Comparison of ENCODE assay signal across 20 cellular contexts in genomic region chr3:141375381-141376301, GRCh38. TPM values are rescaled to one million over a fixed set of nuclear protein-coding genes. Genes with fewer than 3 reads are reported as not detected.
DNase-seq lines count a peak whose midpoint lies in the region; ATAC-seq lines count a peak whose summit lies in the region.
"Had no signal": no experiment of that assay in that cellular context is flagged by ENCODE, and none has a peak within 500 bp of the region (broad histone marks: within the 10 kb centered on the region; RNA-seq: fewer than 3 reads in every experiment).

No MANE protein-coding gene starts in this region.

- no peak for ATAC-seq in stimulated activated memory B cell treated with anti-CD40 and anti-IgM and Interleukin-4, amounts not matched to agents 10 μg/mL and 1 μg/mL and 100 μg/mL, for 72 hours
- no peak for ATAC-seq in GM21390 (IDR thresholded peaks at IDR 0.05; ENCODE audit: unreplicated experiment)
- ATAC-seq: right lobe of liver had no signal

- intact Hi-C loops in activated T-helper 1 cell treated with anti-CD3 and anti-CD28 coated beads, Interleukin-12 subunit alpha, Interleukin-12 subunit beta, Interleukin-2, Interleukin-4 antibody, amounts not matched to agents 30 ng/mL and 10 ng/mL and 1 ng/mL, durations not matched to agents 14 hours and 24 hours and 36 hours (cut with micrococcal nuclease) = loop anchor here (2.0 kb wide), 1 partner anchor 13 kb away; no protein-coding TSS in a partner anchor

- no peaks in the 10 kb centered on the region for H3K36me3 ChIP-seq in HUES48 (ENCODE audit: control insufficient read depth, insufficient read depth, low read length)
- H3K36me3 ChIP-seq: right lobe of liver had no signal

- peaks cover 26% of the 10 kb centered on the region for H3K4me1 Mint-ChIP-seq in activated naive CD4-positive, alpha-beta T cell treated with anti-CD3 and anti-CD28 coated beads, Interleukin-2, amount 10 ng/mL, durations not matched to agents 7 days and 5 days
- peaks cover 55% of the 10 kb centered on the region for H3K4me1 Mint-ChIP-seq in activated T-helper 1 cell treated with anti-CD3 and anti-CD28 coated beads, Interleukin-12 subunit alpha, Interleukin-12 subunit beta, Interleukin-2, Interleukin-4 antibody, amounts not matched to agents 30 ng/mL and 10 ng/mL and 1 ng/mL, durations not matched to agents 14 hours and 24 hours and 36 hours (ENCODE audit: low read depth)
- H3K4me1 Mint-ChIP-seq in stimulated activated memory B cell treated with anti-CD40 and anti-IgM and Interleukin-4, amounts not matched to agents 10 μg/mL and 1 μg/mL and 100 μg/mL, for 72 hours = peaks cover 71% of the 10 kb centered on the region

- H3K27ac Mint-ChIP-seq in activated naive CD4-positive, alpha-beta T cell treated with anti-CD3 and anti-CD28 coated beads, Interleukin-2, amount 10 ng/mL, durations not matched to agents 7 days and 5 days = peak overlapping the region; percentile 2
- H3K27ac Mint-ChIP-seq in activated T-helper 1 cell treated with anti-CD3 and anti-CD28 coated beads, Interleukin-12 subunit alpha, Interleukin-12 subunit beta, Interleukin-2, Interleukin-4 antibody, amounts not matched to agents 30 ng/mL and 10 ng/mL and 1 ng/mL, durations not matched to agents 14 hours and 24 hours and 36 hours = peak overlapping the region; percentile 37
- peak overlapping the region; percentile 92 for H3K27ac Mint-ChIP-seq in stimulated activated memory B cell treated with anti-CD40 and anti-IgM and Interleukin-4, amounts not matched to agents 10 μg/mL and 1 μg/mL and 100 μg/mL, for 72 hours

- no peaks in the 10 kb centered on the region; the same call in 1 of the 2 replicates for H3K27me3 ChIP-seq in HUES48 (ENCODE audit: control insufficient read depth, insufficient read depth, low read length)
- H3K27me3 ChIP-seq: esophagus muscularis mucosa, right lobe of liver had no signal

- DNase-seq in activated naive CD4-positive, alpha-beta T cell treated with anti-CD3 and anti-CD28 coated beads, Interleukin-2, amount 10 ng/mL, durations not matched to agents 7 days and 5 days = no peak
- no peak for DNase-seq in activated naive CD4-positive, alpha-beta T cell (lab: John Stamatoyannopoulos, UW)
- no peak for DNase-seq in activated T-helper 1 cell treated with anti-CD3 and anti-CD28 coated beads, Interleukin-12 subunit alpha, Interleukin-12 subunit beta, Interleukin-2, Interleukin-4 antibody, amounts not matched to agents 30 ng/mL and 10 ng/mL and 1 ng/mL, durations not matched to agents 14 hours and 24 hours and 36 hours (ENCODE audit: low spot score)
- DNase-seq in NCI-H748 (lab: John Stamatoyannopoulos, UW; ENCODE audit: unreplicated experiment) = no peak
- no peak for DNase-seq in dermis blood vessel endothelial cell
- DNase-seq: glutamatergic neuron, KG1, left ventricle myocardium inferior, NCI-H1105, NCI-H526, occipital lobe, right lobe of liver, substantia nigra had no signal

- no peaks in the 10 kb centered on the region for H3K27me3 Mint-ChIP-seq in activated naive CD4-positive, alpha-beta T cell treated with anti-CD3 and anti-CD28 coated beads, Interleukin-2, amount 10 ng/mL, durations not matched to agents 7 days and 5 days
- H3K27me3 Mint-ChIP-seq in activated T-helper 1 cell treated with anti-CD3 and anti-CD28 coated beads, Interleukin-12 subunit alpha, Interleukin-12 subunit beta, Interleukin-2, Interleukin-4 antibody, amounts not matched to agents 30 ng/mL and 10 ng/mL and 1 ng/mL, durations not matched to agents 14 hours and 24 hours and 36 hours (ENCODE audit: insufficient read depth) = no peaks in the 10 kb centered on the region
- no peaks in the 10 kb centered on the region for H3K27me3 Mint-ChIP-seq in stimulated activated memory B cell treated with anti-CD40 and anti-IgM and Interleukin-4, amounts not matched to agents 10 μg/mL and 1 μg/mL and 100 μg/mL, for 72 hours

- H3K9ac ChIP-seq in HUES48 (ENCODE audit: low read depth, low read length) = no peak overlapping the region

- H3K9me3 ChIP-seq in HUES48 (ENCODE audit: control insufficient read depth, insufficient read depth, low read length) = no peaks in the 10 kb centered on the region
- H3K9me3 ChIP-seq: esophagus muscularis mucosa, left ventricle myocardium inferior, right lobe of liver had no signal

- H3K27ac ChIP-seq in HUES48 (ENCODE audit: low read depth, low read length) = peak overlapping the region; percentile 9
- H3K27ac ChIP-seq: esophagus muscularis mucosa, HL-60, left ventricle myocardium inferior, right lobe of liver, SK-N-MC had no signal

- H3K4me1 ChIP-seq in HUES48 (ENCODE audit: control insufficient read depth, insufficient read depth, low read length) = peaks cover 36% of the 10 kb centered on the region
- H3K4me1 ChIP-seq: right lobe of liver had no signal

- CTCF ChIA-PET in activated naive CD4-positive, alpha-beta T cell treated with anti-CD3 and anti-CD28 coated beads, Interleukin-2, amount 10 ng/mL, durations not matched to agents 7 days and 5 days (lab: Charles Lee) = interaction anchor here (0.7 kb wide), 1 partner anchor 77 kb away, joined by 4 read pairs; no protein-coding TSS in a partner anchor

- peaks cover 1% of the 10 kb centered on the region for H3K9me3 Mint-ChIP-seq in activated naive CD4-positive, alpha-beta T cell treated with anti-CD3 and anti-CD28 coated beads, Interleukin-2, amount 10 ng/mL, durations not matched to agents 7 days and 5 days
- no peaks in the 10 kb centered on the region for H3K9me3 Mint-ChIP-seq in activated T-helper 1 cell treated with anti-CD3 and anti-CD28 coated beads, Interleukin-12 subunit alpha, Interleukin-12 subunit beta, Interleukin-2, Interleukin-4 antibody, amounts not matched to agents 30 ng/mL and 10 ng/mL and 1 ng/mL, durations not matched to agents 14 hours and 24 hours and 36 hours
- H3K9me3 Mint-ChIP-seq in stimulated activated memory B cell treated with anti-CD40 and anti-IgM and Interleukin-4, amounts not matched to agents 10 μg/mL and 1 μg/mL and 100 μg/mL, for 72 hours = no peaks in the 10 kb centered on the region

- no peaks in the 10 kb centered on the region for H3K36me3 Mint-ChIP-seq in activated naive CD4-positive, alpha-beta T cell treated with anti-CD3 and anti-CD28 coated beads, Interleukin-2, amount 10 ng/mL, durations not matched to agents 7 days and 5 days
- peaks cover 1% of the 10 kb centered on the region for H3K36me3 Mint-ChIP-seq in activated T-helper 1 cell treated with anti-CD3 and anti-CD28 coated beads, Interleukin-12 subunit alpha, Interleukin-12 subunit beta, Interleukin-2, Interleukin-4 antibody, amounts not matched to agents 30 ng/mL and 10 ng/mL and 1 ng/mL, durations not matched to agents 14 hours and 24 hours and 36 hours (ENCODE audit: low read depth)
- H3K36me3 Mint-ChIP-seq in stimulated activated memory B cell treated with anti-CD40 and anti-IgM and Interleukin-4, amounts not matched to agents 10 μg/mL and 1 μg/mL and 100 μg/mL, for 72 hours = peaks cover 11% of the 10 kb centered on the region
- H3K36me3 Mint-ChIP-seq: brain had no signal

- no peak overlapping the region for H3K4me3 Mint-ChIP-seq in activated naive CD4-positive, alpha-beta T cell treated with anti-CD3 and anti-CD28 coated beads, Interleukin-2, amount 10 ng/mL, durations not matched to agents 7 days and 5 days
- no peak overlapping the region for H3K4me3 Mint-ChIP-seq in activated T-helper 1 cell treated with anti-CD3 and anti-CD28 coated beads, Interleukin-12 subunit alpha, Interleukin-12 subunit beta, Interleukin-2, Interleukin-4 antibody, amounts not matched to agents 30 ng/mL and 10 ng/mL and 1 ng/mL, durations not matched to agents 14 hours and 24 hours and 36 hours
- peak overlapping the region; percentile 12 for H3K4me3 Mint-ChIP-seq in stimulated activated memory B cell treated with anti-CD40 and anti-IgM and Interleukin-4, amounts not matched to agents 10 μg/mL and 1 μg/mL and 100 μg/mL, for 72 hours
- H3K4me3 Mint-ChIP-seq: brain had no signal

- H3K4me3 ChIP-seq in HUES48 (ENCODE audit: low read depth, low read length) = no peak overlapping the region
- H3K4me3 ChIP-seq: esophagus muscularis mucosa, left ventricle myocardium inferior, right lobe of liver, SK-N-MC had no signal

RNA-seq across cellular contexts. Expression of gene ZBTB38, which starts 7.3 kb away (rescaled TPM):
- total RNA-seq in activated T-helper 1 cell treated with anti-CD3 and anti-CD28 coated beads, Interleukin-12 subunit alpha, Interleukin-12 subunit beta, Interleukin-2, Interleukin-4 antibody, amounts not matched to agents 30 ng/mL and 10 ng/mL and 1 ng/mL, durations not matched to agents 14 hours and 24 hours and 36 hours = 20.0 and 21.0 TPM in 2 replicates
- 92.4 and 113 TPM in 2 replicates for total RNA-seq in dermis blood vessel endothelial cell

Comparison
In these comparisons a context has a peak if more than half of its experiments do, and no peak if none do; other contexts are left out.
1. H3K27ac Mint-ChIP-seq: peak in every context shown above with its lines; median percentile 92 in stimulated activated memory B cell treated with anti-CD40 and anti-IgM and Interleukin-4, amounts not matched to agents 10 μg/mL and 1 μg/mL and 100 μg/mL, for 72 hours; 37 in activated T-helper 1 cell treated with anti-CD3 and anti-CD28 coated beads, Interleukin-12 subunit alpha, Interleukin-12 subunit beta, Interleukin-2, Interleukin-4 antibody, amounts not matched to agents 30 ng/mL and 10 ng/mL and 1 ng/mL, durations not matched to agents 14 hours and 24 hours and 36 hours; 2 in activated naive CD4-positive, alpha-beta T cell treated with anti-CD3 and anti-CD28 coated beads, Interleukin-2, amount 10 ng/mL, durations not matched to agents 7 days and 5 days.